In genomic region chr3:25427155-25428002, GRCh38 we compare ENCODE assay signal across 9 cellular contexts. TPM values are rescaled to one million over a fixed set of nuclear protein-coding genes. Genes with fewer than 3 reads are reported as not detected.
A peak's percentile ranks its signal among the peaks of the same experiment; 100 is the strongest.
DNase-seq lines count a peak whose midpoint lies in the region; ATAC-seq and TF ChIP-seq lines count a peak whose summit lies in the region.
"Had no signal": no experiment of that assay in that cellular context is flagged by ENCODE, and none has a peak within 500 bp of the region (broad histone marks: within the 10 kb centered on the region; RNA-seq: fewer than 3 reads in every experiment).

No MANE protein-coding gene starts in this region.

- CTCF ChIA-PET in A673 (lab: Charles Lee) (no interaction called here), Panc1 (lab: Charles Lee) (interaction anchor here (0.6 kb wide), 1 partner anchor 1024 kb away, joined by 3 read pairs; no protein-coding TSS in a partner anchor), GM10248 (lab: Yijun Ruan, JAX) (no interaction called here)

- peak overlapping the region; percentile 93 for H3K4me2 ChIP-seq in fibroblast of lung (ENCODE audit: extremely low read depth, insufficient read depth, low read length)

- no peaks in the 10 kb centered on the region for H3K36me3 Mint-ChIP-seq in nephron (ENCODE audit: low read depth)
- H3K36me3 Mint-ChIP-seq: CD4-positive, alpha-beta memory T cell had no signal

- peak overlapping the region; percentile 56 for H3K4me3 ChIP-seq in A673 (ENCODE audit: low read depth, low read length, poor library complexity, severe bottlenecking)
- H3K4me3 ChIP-seq in Panc1 (ENCODE audit: low read depth in 2 of 2, low read length in 2 of 2): peak overlapping the region; percentile 42 to 51
- H3K4me3 ChIP-seq in fibroblast of lung (replicated peaks in 1 of 4; ENCODE audit: control extremely low read depth in 1 of 4, insufficient read depth in 1 of 4, low read depth in 3 of 4, low read length in 4 of 4): peak overlapping the region; percentile 68 to 84 (median 76)

- H3K27me3 ChIP-seq in A673 (replicated peaks; ENCODE audit: insufficient read depth, low read depth, low read length, poor library complexity) (peaks cover 42% of the 10 kb centered on the region), Panc1 (ENCODE audit: control insufficient read depth, insufficient read depth, low read length) (peaks cover 8% of the 10 kb centered on the region; the same call in 1 of the 2 replicates), fibroblast of lung (ENCODE audit: control insufficient read depth, insufficient read depth, low read length) (no peaks in the 10 kb centered on the region)

- POLR2A ChIA-PET in A673 (lab: Charles Lee; ENCODE audit: low non-redundant PET) (no interaction called here), Panc1 (lab: Charles Lee) (no interaction called here), GM10248 (lab: Yijun Ruan, JAX) (no interaction called here)

- no peaks in the 10 kb centered on the region for H4K20me1 ChIP-seq in fibroblast of lung (ENCODE audit: control insufficient read depth, extremely low read depth, insufficient read depth, low read length)

- H3K9me3 Mint-ChIP-seq in nephron: no peaks in the 10 kb centered on the region

- H3K36me3 ChIP-seq in A673 (ENCODE audit: insufficient read depth, low read length, poor library complexity, severe bottlenecking) (no peaks in the 10 kb centered on the region), Panc1 (ENCODE audit: control insufficient read depth, insufficient read depth, low read length) (no peaks in the 10 kb centered on the region), fibroblast of lung (ENCODE audit: control insufficient read depth, insufficient read depth, low read length) (no peaks in the 10 kb centered on the region)

- TF ChIP-seq CTCF in A673 (conservative IDR thresholded peaks at IDR 0.05; ENCODE audit: low read depth, low read length) (no peak), Panc1 (IDR thresholded peaks at IDR 0.05) (no peak), fibroblast of lung (conservative IDR thresholded peaks at IDR 0.05 in 1 of 2, IDR thresholded peaks at IDR 0.05 in 1 of 2; ENCODE audit: low read depth in 1 of 2, low read length in 2 of 2) (no peak), nephron (IDR thresholded peaks at IDR 0.05; ENCODE audit: unreplicated experiment in 3 of 3) (no peak), GM10248 (IDR thresholded peaks at IDR 0.05; ENCODE audit: control extremely low read depth, extremely low read depth, low read depth, missing control alignments) (no peak)

- intact Hi-C loops in A673 (cut with micrococcal nuclease; ENCODE audit: unreplicated experiment) (loop anchor here (5.0 to 10.0 kb wide), 2 partner anchors 145 to 167 kb away; no protein-coding TSS in a partner anchor), Panc1 (cut with micrococcal nuclease; ENCODE audit: unreplicated experiment) (no loop called here)

- H3K9ac ChIP-seq in fibroblast of lung (ENCODE audit: insufficient read depth, low read length): peak overlapping the region; percentile 56

- no peak overlapping the region for H2AFZ ChIP-seq in fibroblast of lung (ENCODE audit: low read length)

- no peak for DNase-seq in A673 (ENCODE audit: low spot score)
- DNase-seq in Panc1 (ENCODE audit: low read depth, low spot score): no peak
- peak; percentile 47 to 80 for DNase-seq in fibroblast of lung (ENCODE audit: low read depth in 2 of 2)
- DNase-seq in SIG-M5 (lab: John Stamatoyannopoulos, UW): no peak
- no peak for DNase-seq in GF-D8 (lab: John Stamatoyannopoulos, UW)
- DNase-seq in NCI-H2171 (lab: John Stamatoyannopoulos, UW): no peak
- DNase-seq in GM10248 (ENCODE audit: extremely low spot score): no peak
- DNase-seq: CD4-positive, alpha-beta memory T cell had no signal

- H3K27ac ChIP-seq in A673 (ENCODE audit: low read depth, low read length, poor library complexity, severe bottlenecking) (no peak overlapping the region), Panc1 (ENCODE audit: low read length) (no peak overlapping the region), fibroblast of lung (ENCODE audit: insufficient read depth, low read length) (peak overlapping the region; percentile 88)

- peak overlapping the region; percentile 94 to 99 (median 98) for H3K4me3 Mint-ChIP-seq in nephron

- peaks cover 1% of the 10 kb centered on the region for H3K79me2 ChIP-seq in fibroblast of lung (ENCODE audit: control insufficient read depth, insufficient read depth, low read length)

- ATAC-seq in Panc1: no peak; the same call in 1 of the 2 replicates

- H3K27me3 Mint-ChIP-seq in nephron (ENCODE audit: low read depth): no peaks in the 10 kb centered on the region

- in situ Hi-C loops in Panc1 (cut with HindIII; ENCODE audit: low pct_unique_long_range_greater_than_20kb, low sequenced_read_pairs): no loop called here

- no peaks in the 10 kb centered on the region for H3K9me3 ChIP-seq in A673 (ENCODE audit: low read depth, low read length, poor library complexity, severe bottlenecking)
- H3K9me3 ChIP-seq in Panc1 (ENCODE audit: control insufficient read depth, insufficient read depth, low read depth, low read length): no peaks in the 10 kb centered on the region
- H3K9me3 ChIP-seq in fibroblast of lung (ENCODE audit: control insufficient read depth, insufficient read depth, low read depth, low read length): no peaks in the 10 kb centered on the region

- H3K4me1 Mint-ChIP-seq in nephron: peaks cover 54% of the 10 kb centered on the region

- peaks cover 5% of the 10 kb centered on the region for H3K4me1 ChIP-seq in A673 (ENCODE audit: insufficient read depth, low read length, poor library complexity, severe bottlenecking)
- H3K4me1 ChIP-seq in Panc1 (ENCODE audit: control insufficient read depth, insufficient read depth, low read length): no peaks in the 10 kb centered on the region
- H3K4me1 ChIP-seq in fibroblast of lung (ENCODE audit: control insufficient read depth, extremely low read depth, insufficient read depth, low read length): peaks cover 3% of the 10 kb centered on the region

- BruUV-seq in A673 (replicated peaks; lab: Mats Ljungman, UMichigan) (no TSS peak), Panc1 (replicated peaks; lab: Mats Ljungman, UMichigan) (no TSS peak)

- H3K27ac Mint-ChIP-seq in nephron: peak overlapping the region; percentile 99 to 100 (median 99)
- H3K27ac Mint-ChIP-seq: CD4-positive, alpha-beta memory T cell had no signal

RNA-seq across cellular contexts. Expression of gene RARB, which starts 0.7 kb away (rescaled TPM):
- total RNA-seq in A673 (2021) (0.24 and 0.44 TPM in 2 replicates), Panc1 (2021; ENCODE audit: unreplicated experiment) (not detected), fibroblast of lung (9.4 and 10.3 TPM in 2 replicates)
- polyA plus RNA-seq in Panc1 (2012; ENCODE audit: insufficient read length): not detected
- 2.3 and 13.3 TPM in 2 replicates for polyA plus RNA-seq in fibroblast of lung
- 1.5 and 7.2 TPM in 2 replicates for polyA plus RNA-seq in fibroblast of lung (2012)
- 4.4 and 6.8 TPM in 2 replicates for polyA minus RNA-seq in fibroblast of lung (ENCODE audit: low replicate concordance)
- total RNA-seq: CD4-positive, alpha-beta memory T cell had no signal

Comparison
In these comparisons a context has a peak if more than half of its experiments do, and no peak if none do; other contexts are left out.
1. DNase-seq: peak in fibroblast of lung (2 of 2); none in A673 (single experiment), Panc1 (single experiment), SIG-M5 (single experiment), GF-D8 (single experiment), NCI-H2171 (single experiment) and GM10248 (single experiment).
2. Peak in every context shown above with its lines, with median percentiles within 50 percentile points of each other: H3K4me3 ChIP-seq.